14 cellular contexts compared by ENCODE assay signal in the genomic region with DNA sequence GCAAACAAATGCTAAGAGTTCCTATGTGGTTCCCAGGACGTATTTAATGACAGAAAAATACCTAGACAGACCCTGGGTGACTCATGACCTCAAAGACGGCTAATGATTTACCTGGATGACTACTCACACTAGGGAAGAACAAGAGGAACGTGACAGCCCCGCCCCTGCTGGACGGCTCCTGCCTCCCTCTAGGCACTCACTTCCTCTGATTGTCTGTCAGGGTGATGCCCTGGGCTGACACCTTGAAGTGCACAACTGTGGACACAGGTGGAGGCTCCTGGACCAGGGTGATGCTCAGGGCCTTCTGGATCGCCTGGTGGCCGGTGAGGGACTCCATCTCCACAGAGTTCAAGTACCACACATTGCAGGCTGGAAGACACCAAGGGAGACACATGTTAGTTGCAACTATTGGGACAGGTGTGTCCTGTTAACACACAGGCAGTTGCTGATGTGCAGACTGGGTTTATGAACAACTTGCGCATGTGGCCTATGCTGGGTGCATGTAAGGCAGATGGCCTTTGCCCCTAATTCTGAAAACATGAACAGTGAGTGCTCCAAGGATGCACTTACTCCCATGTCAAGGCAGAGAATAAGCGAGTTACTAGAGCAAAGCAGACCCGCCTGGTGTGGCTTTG.
A peak's percentile ranks its signal among the peaks of the same experiment; 100 is the strongest.
DNase-seq lines count a peak whose midpoint lies in the region; ATAC-seq and TF ChIP-seq lines count a peak whose summit lies in the region.
"Had no signal": no experiment of that assay in that cellular context is flagged by ENCODE, and none has a peak within 500 bp of the region (broad histone marks: within the 10 kb centered on the region; RNA-seq: fewer than 3 reads in every experiment).

No MANE protein-coding gene starts in this region.

- H3K9me2 ChIP-seq in hepatocyte (replicated peaks; ENCODE audit: insufficient read depth), result no peaks in the 10 kb centered on the region

- WGBS in hepatocyte (ENCODE audit: low lambda C conversion rate, missing lambda C conversion rate), result 75% methylated on average over 10 of the region's 10 CpGs

- peaks cover 11% of the 10 kb centered on the region for H3K4me1 Mint-ChIP-seq in progenitor cell of endocrine pancreas (ENCODE audit: low read depth)

- no peaks in the 10 kb centered on the region for H3K27me3 ChIP-seq in hepatocyte

- H3K79me2 ChIP-seq in hepatocyte, result peaks cover 9% of the 10 kb centered on the region

- no peaks in the 10 kb centered on the region for H3K9me3 ChIP-seq in hepatocyte (ENCODE audit: low read depth)

- no peak overlapping the region for H3K4me3 ChIP-seq in hepatocyte
- H3K4me3 ChIP-seq: K562, SK-N-MC had no signal

- peak; percentile 64 for DNase-seq in HuH-7 (ENCODE audit: low spot score)
- peak; percentile 87 for DNase-seq in hepatocyte (ENCODE audit: low spot score)
- DNase-seq in progenitor cell of endocrine pancreas (ENCODE audit: low spot score, unreplicated experiment), result peak; percentile 29
- no peak for DNase-seq in NCI-H69 (lab: John Stamatoyannopoulos, UW)
- no peak for DNase-seq in RPMI8226
- no peak for DNase-seq in SW 1271 (lab: John Stamatoyannopoulos, UW)
- DNase-seq: activated effector memory CD4-positive, alpha-beta T cell treated with anti-CD3 and anti-CD28 coated beads, Interleukin-2, amount 50 U/mL, for 16 hours; AML-193; aorta; NCI-H1105 treated with DMSO at 0.1 percent for 48 hours had no signal

- no peaks in the 10 kb centered on the region for H3K27me3 Mint-ChIP-seq in progenitor cell of endocrine pancreas

- ATAC-seq in GM18909 (IDR thresholded peaks at IDR 0.05; ENCODE audit: poor library complexity, unreplicated experiment) (peak; percentile 64), GM21717 (IDR thresholded peaks at IDR 0.05; ENCODE audit: unreplicated experiment) (no peak)
- ATAC-seq: K562 had no signal

- H4K20me1 ChIP-seq in hepatocyte (ENCODE audit: insufficient read depth, poor library complexity, severe bottlenecking), result no peaks in the 10 kb centered on the region

- H2AFZ ChIP-seq in hepatocyte, result no peak overlapping the region

- TF ChIP-seq CTCF in hepatocyte (IDR thresholded peaks at IDR 0.05; ENCODE audit: poor library complexity) (no peak), progenitor cell of endocrine pancreas (IDR thresholded peaks at IDR 0.05; ENCODE audit: unreplicated experiment) (peak; percentile 12)

- H3K9me3 Mint-ChIP-seq in progenitor cell of endocrine pancreas (ENCODE audit: low read depth), result peaks cover 6% of the 10 kb centered on the region

- no peaks in the 10 kb centered on the region for H3K36me3 ChIP-seq in hepatocyte (replicated peaks; ENCODE audit: insufficient read depth, low read depth)

- H3K27ac ChIP-seq in hepatocyte, result peak overlapping the region; percentile 41
- H3K27ac ChIP-seq: SK-N-MC had no signal

- H3K27ac Mint-ChIP-seq in progenitor cell of endocrine pancreas, result peak overlapping the region; percentile 59

- peaks cover 60% of the 10 kb centered on the region for H3K36me3 Mint-ChIP-seq in progenitor cell of endocrine pancreas (ENCODE audit: insufficient read depth)

- H3K4me2 ChIP-seq in hepatocyte, result no peak overlapping the region

- no peak overlapping the region for H3K4me3 Mint-ChIP-seq in progenitor cell of endocrine pancreas (ENCODE audit: low read depth)

- H3K4me1 ChIP-seq in hepatocyte (ENCODE audit: insufficient read depth), result peaks cover 5% of the 10 kb centered on the region

Comparison
In these comparisons a context has a peak if more than half of its experiments do, and no peak if none do; other contexts are left out.
1. DNase-seq: peak in HuH-7 (single experiment), hepatocyte (single experiment) and progenitor cell of endocrine pancreas (single experiment); none in NCI-H69 (single experiment), RPMI8226 (single experiment) and SW 1271 (0 of 2).